ENCODE assay signal across 26 cellular contexts in the genomic region with DNA sequence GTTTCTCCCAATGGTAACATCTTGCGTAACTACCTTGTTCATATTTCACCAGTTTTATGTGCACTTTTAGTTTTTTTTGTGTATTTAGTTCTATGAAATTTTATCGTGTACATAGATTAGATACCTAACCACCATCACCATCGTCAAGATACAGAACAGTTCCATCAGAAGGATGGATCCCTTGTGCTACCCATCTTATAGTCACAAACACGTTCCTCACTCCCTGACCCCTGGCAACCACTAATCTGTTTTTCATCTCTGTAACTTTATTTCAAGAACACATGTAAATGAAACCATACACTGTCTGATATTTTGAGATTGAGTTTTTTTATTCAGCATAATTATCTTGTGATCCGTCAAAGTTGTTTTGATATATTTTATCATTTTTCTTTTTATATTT. TPM values are rescaled to one million over a fixed set of nuclear protein-coding genes. Genes with fewer than 3 reads are reported as not detected.
"Had no signal": no experiment of that assay in that cellular context is flagged by ENCODE, and none has a peak within 500 bp of the region (broad histone marks: within the 10 kb centered on the region; RNA-seq: fewer than 3 reads in every experiment).

No MANE protein-coding gene starts in this region.

- FAIRE-seq: urothelium cell line had no signal

- H3K9me3 ChIP-seq: neutrophil, tibial artery had no signal

- H3K4me1 ChIP-seq: foreskin keratinocyte, parathyroid adenoma, tibial artery had no signal

- DNase-seq: activated CD4-positive, alpha-beta memory T cell treated with anti-CD3 and anti-CD28 coated beads, Interleukin-2, amount 10 ng/mL, durations not matched to agents 7 days and 5 days; activated CD4-positive, alpha-beta T cell treated with anti-CD3 and anti-CD28 coated beads for 4 hours; activated CD4-positive, CD25-positive, alpha-beta regulatory T cell; activated effector memory CD4-positive, alpha-beta T cell treated with Interleukin-2 at 50 U/mL for 16 hours; activated naive CD4-positive, alpha-beta T cell treated with anti-CD3 and anti-CD28 coated beads, Interleukin-2, amount 10 ng/mL, durations not matched to agents 7 days and 5 days; activated T-cell treated with anti-CD3 and anti-CD28 coated beads, Interleukin-2, amount 50 U/mL, for 72 hours; amygdala; cerebellar nuclear complex; cortex of kidney; erythroblast; foreskin keratinocyte; glutamatergic neuron; immature natural killer cell; kidney glomerular epithelial cell; left ventricle myocardium superior; right cardiac atrium; stimulated activated CD4-positive, alpha-beta T cell treated with anti-CD3 and anti-CD28 coated beads, Interleukin-12 subunit alpha, Interleukin-12 subunit beta, amount 100 ng/mL, for 4 hours; stimulated activated CD4-positive, alpha-beta T cell treated with anti-CD3 and anti-CD28 coated beads, Interleukin-4, amount 100 ng/mL, for 4 hours; substantia nigra; T1000; tibial artery had no signal

- H3K27ac ChIP-seq: foreskin keratinocyte, hepatocyte, neutrophil, parathyroid adenoma, tibial artery had no signal

- ATAC-seq: activated T-cell treated with anti-CD3 and anti-CD28 coated beads, Interleukin-2, amount 50 U/mL, for 72 hours; foreskin keratinocyte; left ventricle myocardium superior had no signal

- H3K36me3 ChIP-seq: neutrophil, tibial artery had no signal

- H3K4me3 ChIP-seq: hepatocyte, tibial artery had no signal

- H3K27me3 ChIP-seq: foreskin keratinocyte, hepatocyte, neutrophil, tibial artery had no signal

RNA-seq across cellular contexts. Expression of gene FANK1, which starts 29.9 kb away (rescaled TPM):
- total RNA-seq: skeletal muscle tissue had no signal
